18 cellular contexts compared by ENCODE assay signal in the genomic region with DNA sequence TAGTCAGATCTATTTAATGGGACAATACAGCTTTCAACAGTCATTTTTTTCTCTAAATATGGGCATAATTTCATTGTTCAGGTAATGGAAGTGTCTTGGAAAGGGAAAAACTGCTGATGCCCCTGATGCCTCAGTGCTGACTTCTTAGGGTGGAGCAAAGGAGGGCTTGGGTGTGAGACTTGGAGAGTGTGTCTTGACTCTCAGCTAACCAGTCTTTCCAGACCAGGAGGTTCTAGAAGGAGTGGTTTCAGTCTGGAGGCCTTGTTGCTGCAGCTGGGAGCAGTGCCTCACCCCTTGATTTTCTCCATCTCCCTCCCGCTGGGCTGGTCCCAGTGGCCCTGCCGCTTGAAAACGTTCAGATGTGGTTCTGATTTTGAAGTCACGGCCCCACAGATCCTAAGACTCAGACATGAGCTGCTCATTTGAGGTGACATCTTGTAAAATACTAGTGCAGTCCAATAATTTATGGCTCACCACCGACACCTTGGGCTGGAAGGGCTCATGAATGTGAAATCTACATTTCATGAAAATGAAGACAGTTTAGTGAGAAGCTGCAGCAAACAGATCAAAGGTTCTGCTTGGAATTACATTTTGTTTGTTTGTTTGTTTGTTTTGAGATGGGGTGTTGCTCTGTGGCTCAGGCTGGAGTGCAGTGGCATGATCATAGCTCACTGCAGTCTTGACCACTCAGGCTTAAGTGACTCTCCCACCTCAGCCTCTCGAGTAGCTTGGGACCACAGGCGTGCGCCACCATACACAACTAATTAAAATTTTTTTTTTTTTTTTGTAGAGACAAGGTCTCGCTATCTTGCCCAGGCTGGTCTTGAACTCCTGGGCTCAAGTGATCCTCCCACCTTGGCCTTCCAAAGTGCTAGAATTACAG. TPM values are rescaled to one million over a fixed set of nuclear protein-coding genes. Genes with fewer than 3 reads are reported as not detected.
DNase-seq lines count a peak whose midpoint lies in the region; ATAC-seq and TF ChIP-seq lines count a peak whose summit lies in the region.
"Had no signal": no experiment of that assay in that cellular context is flagged by ENCODE, and none has a peak within 500 bp of the region (broad histone marks: within the 10 kb centered on the region; RNA-seq: fewer than 3 reads in every experiment).

No MANE protein-coding gene starts in this region.

- dilution Hi-C loops in mammary epithelial cell (cut with HindIII; ENCODE audit: low sequenced_read_pairs), result no loop called here

- no peaks in the 10 kb centered on the region for H4K20me1 ChIP-seq in mammary epithelial cell (ENCODE audit: insufficient read depth, low read length)

- H3K4ac ChIP-seq in mesenchymal stem cell (ENCODE audit: low read depth in 1 of 2, low read length in 2 of 2), result no peak overlapping the region

- no peaks in the 10 kb centered on the region for H3K27me3 ChIP-seq in mammary epithelial cell (ENCODE audit: insufficient read depth, low read length)
- peaks cover 0 to 19% of the 10 kb centered on the region in 2 experiments for H3K27me3 ChIP-seq in mesenchymal stem cell (ENCODE audit: control insufficient read depth in 1 of 2, insufficient read depth in 1 of 2, low read length in 2 of 2)
- H3K27me3 ChIP-seq in thymus (ENCODE audit: control insufficient read depth, insufficient read depth), result peaks cover 25% of the 10 kb centered on the region

- no peak overlapping the region for H3K14ac ChIP-seq in mesenchymal stem cell (ENCODE audit: low read length in 2 of 2)

- H3K27ac ChIP-seq in mammary epithelial cell (ENCODE audit: insufficient read depth, low read depth, low read length), result peak overlapping the region; percentile 92
- H3K27ac ChIP-seq in mesenchymal stem cell (ENCODE audit: low read length, poor library complexity, severe bottlenecking), result no peak overlapping the region
- H3K27ac ChIP-seq in thymus (ENCODE audit: low read depth), result peak overlapping the region; percentile 60
- H3K27ac ChIP-seq: uterus had no signal

- H3K23ac ChIP-seq in mesenchymal stem cell (ENCODE audit: low read length in 2 of 2), result no peak overlapping the region

- H2AFZ ChIP-seq in mammary epithelial cell (ENCODE audit: low read depth, low read length) (no peak overlapping the region), mesenchymal stem cell (ENCODE audit: low read depth, low read length) (no peak overlapping the region)

- ATAC-seq in HG03354 (IDR thresholded peaks at IDR 0.05; ENCODE audit: poor library complexity, severe bottlenecking, unreplicated experiment), result no peak
- ATAC-seq: GM12878; stimulated activated naive CD8-positive, alpha-beta T cell treated with anti-CD3 and anti-CD28 coated beads, Interleukin-15, amount 100 ng/mL, for 72 hours had no signal

- no peak overlapping the region for H2BK5ac ChIP-seq in mesenchymal stem cell (ENCODE audit: low read depth, low read length, poor library complexity, severe bottlenecking)

- CTCF ChIA-PET in mammary epithelial cell (lab: Charles Lee; ENCODE audit: low non-redundant PET), result interaction anchor here (0.6 kb wide), 1 partner anchor 454 kb away, joined by 3 read pairs; no protein-coding TSS in a partner anchor

- H2BK12ac ChIP-seq in mesenchymal stem cell (ENCODE audit: low read length in 2 of 2), result no peak overlapping the region

- TF ChIP-seq CTCF in mammary epithelial cell (conservative IDR thresholded peaks at IDR 0.05 in 1 of 2, IDR thresholded peaks at IDR 0.05 in 1 of 2; ENCODE audit: extremely low read depth in 1 of 2, insufficient read depth in 1 of 2, low read depth in 1 of 2, low read length in 2 of 2), result no peak

- intact Hi-C loops in mammary epithelial cell (cut with micrococcal nuclease), result no loop called here

- peak overlapping the region; percentile 94 for H3K4me2 ChIP-seq in mammary epithelial cell (ENCODE audit: insufficient read depth, low read depth, low read length)
- no peak overlapping the region for H3K4me2 ChIP-seq in mesenchymal stem cell (ENCODE audit: low read length, poor library complexity, severe bottlenecking)

- peaks cover 22% of the 10 kb centered on the region for H3K79me1 ChIP-seq in mesenchymal stem cell (replicated peaks; ENCODE audit: low read length, poor library complexity, severe bottlenecking)

- no peak overlapping the region for H2BK15ac ChIP-seq in mesenchymal stem cell (ENCODE audit: low read depth, poor library complexity, severe bottlenecking)

- BruUV-seq in mammary epithelial cell (replicated peaks; lab: Mats Ljungman, UMichigan), result no TSS peak

- H3K36me3 ChIP-seq in mammary epithelial cell (ENCODE audit: insufficient read depth, low read length) (peaks cover 4% of the 10 kb centered on the region), mesenchymal stem cell (ENCODE audit: control insufficient read depth in 1 of 2, insufficient read depth in 2 of 2, low read depth in 1 of 2, low read length in 2 of 2) (peaks cover 0 to 11% of the 10 kb centered on the region in 2 experiments), thymus (ENCODE audit: control insufficient read depth, insufficient read depth) (no peaks in the 10 kb centered on the region)
- H3K36me3 ChIP-seq: uterus had no signal

- H3K79me2 ChIP-seq in mammary epithelial cell (ENCODE audit: insufficient read depth, low read length), result peaks cover 97% of the 10 kb centered on the region

- peak overlapping the region; percentile 5 for H2AK5ac ChIP-seq in mesenchymal stem cell (ENCODE audit: low read length, severe bottlenecking)

- no peak overlapping the region for H4K8ac ChIP-seq in mesenchymal stem cell (ENCODE audit: low read length)

- no peak overlapping the region for H4K91ac ChIP-seq in mesenchymal stem cell (ENCODE audit: low read length)

- 89% methylated on average over 9 of the region's 9 CpGs for WGBS in mammary epithelial cell (ENCODE audit: low coverage, missing lambda C conversion rate)
- WGBS in mesenchymal stem cell, result 92% methylated on average over 9 of the region's 9 CpGs
- whole genome bisulfite sequencing in thymus, result 88% methylated on average over 9 of the region's 9 CpGs

- DNase-seq in NCI-H69 (lab: John Stamatoyannopoulos, UW) (peak; percentile 37), mammary epithelial cell (peak; percentile 67), mesenchymal stem cell (no peak), KG1 (lab: John Stamatoyannopoulos, UW) (no peak), NCI-H2029 treated with DMSO at 0.1 percent for 48 hours (lab: John Stamatoyannopoulos, UW) (no peak)
- DNase-seq: activated CD4-positive, alpha-beta T cell treated with anti-CD3 and anti-CD28 coated beads, Interleukin-2, amount 10 ng/mL, durations not matched to agents 24 days and 14 days; activated gamma-delta T cell; amniotic stem cell; foreskin fibroblast; GDM1; NCI-H1694 treated with DMSO at 0.1 percent for 48 hours; NCI-H2227 treated with DMSO at 0.1 percent for 48 hours; RPMI8226; stimulated activated naive CD8-positive, alpha-beta T cell treated with anti-CD3 and anti-CD28 coated beads, Interleukin-15, amount 100 ng/mL, for 72 hours; uterus had no signal

- H3K9ac ChIP-seq in mammary epithelial cell (ENCODE audit: insufficient read depth, low read length) (no peak overlapping the region), mesenchymal stem cell (ENCODE audit: low read length) (no peak overlapping the region)

- no peak overlapping the region for H2BK120ac ChIP-seq in mesenchymal stem cell (ENCODE audit: low read depth, low read length)

- no peak overlapping the region for H3K4me3 ChIP-seq in mammary epithelial cell (replicated peaks in 1 of 3; ENCODE audit: insufficient read depth in 1 of 3, low read depth in 2 of 3, low read length in 3 of 3)
- no peak overlapping the region for H3K4me3 ChIP-seq in mesenchymal stem cell (ENCODE audit: insufficient read depth in 1 of 2, low read depth in 1 of 2, low read length in 2 of 2)
- H3K4me3 ChIP-seq in thymus (ENCODE audit: low read length), result no peak overlapping the region
- H3K4me3 ChIP-seq: GM12878, uterus had no signal

- peaks cover 59% of the 10 kb centered on the region for H3K4me1 ChIP-seq in mammary epithelial cell (ENCODE audit: insufficient read depth, low read length)
- peaks cover 5% of the 10 kb centered on the region for H3K4me1 ChIP-seq in mesenchymal stem cell (ENCODE audit: control insufficient read depth, insufficient read depth, low read depth, low read length)
- H3K4me1 ChIP-seq in thymus (ENCODE audit: control insufficient read depth, insufficient read depth, low read length), result peaks cover 4% of the 10 kb centered on the region

- no peak overlapping the region for H3K18ac ChIP-seq in mesenchymal stem cell (ENCODE audit: low read depth in 1 of 2, low read length in 2 of 2)

- in situ Hi-C loops in mammary epithelial cell (cut with MboI; ENCODE audit: low sequenced_read_pairs in 2 of 2), result loop anchor here in 1 of 2 donors (5.0 kb wide), 1 partner anchor 120 kb away; no protein-coding TSS in a partner anchor

- no peaks in the 10 kb centered on the region for H3K9me3 ChIP-seq in mammary epithelial cell (replicated peaks; ENCODE audit: insufficient read depth, low read length)
- no peaks in the 10 kb centered on the region for H3K9me3 ChIP-seq in mesenchymal stem cell (ENCODE audit: control insufficient read depth, low read length)
- H3K9me3 ChIP-seq in thymus (ENCODE audit: control insufficient read depth), result no peaks in the 10 kb centered on the region
- H3K9me3 ChIP-seq: uterus had no signal

RNA-seq across cellular contexts. Expression of gene DSP, which starts 5.6 kb away (rescaled TPM):
- total RNA-seq in mammary epithelial cell, result 100 to 1,000 TPM; 397 to 468 TPM
- 93.5 TPM for polyA plus RNA-seq in mammary epithelial cell
- polyA minus RNA-seq in mammary epithelial cell, result 473 TPM
- polyA plus RNA-seq in mesenchymal stem cell (2013, experiment 1 of 2), result 8.5 TPM
- polyA plus RNA-seq in mesenchymal stem cell (2013, experiment 2 of 2), result 7.8 TPM
- polyA plus RNA-seq in thymus, result 64.6 TPM
- total RNA-seq: activated CD4-positive, alpha-beta T cell treated with anti-CD3 and anti-CD28 coated beads, Interleukin-2, amount 10 ng/mL, durations not matched to agents 24 days and 14 days had no signal

RNA-seq across cellular contexts. Expression of gene SNRNP48, which starts 42.9 kb away (rescaled TPM):
- total RNA-seq in mammary epithelial cell, result 10 to 100 TPM in 1 of 2 donors, 1 to 10 TPM in 1; 8.8 to 11.7 TPM
- 5.6 TPM for polyA plus RNA-seq in mammary epithelial cell
- polyA minus RNA-seq in mammary epithelial cell, result 0.47 TPM
- 9.5 TPM for polyA plus RNA-seq in mesenchymal stem cell (2013, experiment 1 of 2)
- 10.3 TPM for polyA plus RNA-seq in mesenchymal stem cell (2013, experiment 2 of 2)
- 9.7 TPM for polyA plus RNA-seq in thymus

Comparison
In these comparisons a context has a peak if more than half of its experiments do, and no peak if none do; other contexts are left out.
1. DNase-seq: peak in NCI-H69 (single experiment) and mammary epithelial cell (single experiment); none in mesenchymal stem cell (single experiment), KG1 (single experiment) and NCI-H2029 treated with DMSO at 0.1 percent for 48 hours (single experiment).